Comparison of ENCODE assay signal across 9 cellular contexts in genomic region chr9:117705386-117705785, GRCh38. TPM values are rescaled to one million over a fixed set of nuclear protein-coding genes. Genes with fewer than 3 reads are reported as not detected.
DNase-seq lines count a peak whose midpoint lies in the region; ATAC-seq and TF ChIP-seq lines count a peak whose summit lies in the region.
"Had no signal": no experiment of that assay in that cellular context is flagged by ENCODE, and none has a peak within 500 bp of the region (broad histone marks: within the 10 kb centered on the region; RNA-seq: fewer than 3 reads in every experiment).

No MANE protein-coding gene starts in this region.

- H3K4me1 Mint-ChIP-seq in activated T-helper 17 cell treated with anti-CD3 and anti-CD28 coated beads, Interleukin-2, amount 50 U/mL, for 72 hours: no peaks in the 10 kb centered on the region

- H3K9me3 Mint-ChIP-seq in activated T-helper 17 cell treated with anti-CD3 and anti-CD28 coated beads, Interleukin-2, amount 50 U/mL, for 72 hours: no peaks in the 10 kb centered on the region

- H3K27ac Mint-ChIP-seq in activated T-helper 17 cell treated with anti-CD3 and anti-CD28 coated beads, Interleukin-2, amount 50 U/mL, for 72 hours: no peak overlapping the region

- peaks cover 15% of the 10 kb centered on the region for H3K27me3 Mint-ChIP-seq in activated T-helper 17 cell treated with anti-CD3 and anti-CD28 coated beads, Interleukin-2, amount 50 U/mL, for 72 hours

- no peaks in the 10 kb centered on the region for H3K36me3 Mint-ChIP-seq in activated T-helper 17 cell treated with anti-CD3 and anti-CD28 coated beads, Interleukin-2, amount 50 U/mL, for 72 hours (ENCODE audit: low read depth)

- H3K4me3 Mint-ChIP-seq in activated T-helper 17 cell treated with anti-CD3 and anti-CD28 coated beads, Interleukin-2, amount 50 U/mL, for 72 hours: no peak overlapping the region

- DNase-seq in Karpas-422 (no peak), caudate nucleus (lab: John Stamatoyannopoulos, UW) (no peak), thoracic aorta (ENCODE audit: low spot score) (no peak), kidney glomerular epithelial cell (lab: John Stamatoyannopoulos, UW) (no peak)
- DNase-seq: NCI-H1694 treated with DMSO at 0.1 percent for 48 hours, nucleus accumbens had no signal

- H3K9me3 ChIP-seq in Karpas-422 (ENCODE audit: low read length) (no peaks in the 10 kb centered on the region), mucosa of rectum (ENCODE audit: control insufficient read depth in 2 of 2, low read length in 2 of 2) (no peaks in the 10 kb centered on the region), thoracic aorta (no peaks in the 10 kb centered on the region)

- ATAC-seq in thoracic aorta (ENCODE audit: insufficient number of reproducible peaks, low FRiP score, low read depth) (no peak), GM19324 (IDR thresholded peaks at IDR 0.05; ENCODE audit: low FRiP score, unreplicated experiment) (no peak)
- ATAC-seq in activated T-helper 17 cell treated with anti-CD3 and anti-CD28 coated beads, Interleukin-2, amount 50 U/mL, for 72 hours (replicated peaks): no peak

- TF ChIP-seq CTCF in thoracic aorta (IDR thresholded peaks at IDR 0.05): no peak

- no peaks in the 10 kb centered on the region for H3K9me2 ChIP-seq in Karpas-422 (replicated peaks; ENCODE audit: insufficient read depth, low read length)

- H3K27me3 ChIP-seq in Karpas-422 (ENCODE audit: low read length) (no peaks in the 10 kb centered on the region), mucosa of rectum (ENCODE audit: control insufficient read depth in 2 of 2, insufficient read depth in 2 of 2, low read length in 2 of 2) (no peaks in the 10 kb centered on the region), thoracic aorta (replicated peaks; ENCODE audit: insufficient read depth) (no peaks in the 10 kb centered on the region)

- H3K27ac ChIP-seq in Karpas-422 (ENCODE audit: low read length) (no peak overlapping the region), caudate nucleus (ENCODE audit: low read depth, low read length) (peak overlapping the region; percentile 94), mucosa of rectum (ENCODE audit: low read depth in 2 of 2, low read length in 2 of 2) (peak overlapping the region; percentile 78 to 83), thoracic aorta (peak overlapping the region; percentile 83 to 88)

- peaks cover 26% of the 10 kb centered on the region for H3K4me1 ChIP-seq in Karpas-422 (ENCODE audit: low read length)
- H3K4me1 ChIP-seq in mucosa of rectum (ENCODE audit: control insufficient read depth in 2 of 2, insufficient read depth in 2 of 2, low read length in 2 of 2): peaks cover 5 to 10% of the 10 kb centered on the region in 2 donors
- H3K4me1 ChIP-seq in thoracic aorta (ENCODE audit: control insufficient read depth in 1 of 2, low read depth in 2 of 2): peaks cover 6 to 33% of the 10 kb centered on the region in 2 donors

- peak overlapping the region; percentile 74 for H3K4me2 ChIP-seq in Karpas-422 (ENCODE audit: low read depth, low read length, poor library complexity, severe bottlenecking)

- H4K20me1 ChIP-seq in Karpas-422 (ENCODE audit: insufficient read depth, low read depth, low read length): no peaks in the 10 kb centered on the region

- H2AFZ ChIP-seq in Karpas-422 (ENCODE audit: low read length): no peak overlapping the region

- H3K36me3 ChIP-seq in Karpas-422 (ENCODE audit: insufficient read depth, low read length) (no peaks in the 10 kb centered on the region), mucosa of rectum (ENCODE audit: control insufficient read depth in 2 of 2, insufficient read depth in 2 of 2, low read length in 2 of 2) (no peaks in the 10 kb centered on the region), thoracic aorta (peaks cover 7% of the 10 kb centered on the region)

- H3K4me3 ChIP-seq in Karpas-422 (ENCODE audit: low read length) (no peak overlapping the region), mucosa of rectum (ENCODE audit: low read length in 2 of 2) (peak overlapping the region; percentile 57 to 74), thoracic aorta (peak overlapping the region; percentile 71)

- H3K9ac ChIP-seq in Karpas-422 (ENCODE audit: low read length): no peak overlapping the region
- peak overlapping the region; percentile 36 to 68 for H3K9ac ChIP-seq in mucosa of rectum (ENCODE audit: low read depth in 1 of 2, low read length in 2 of 2)

- no peaks in the 10 kb centered on the region for H3K79me2 ChIP-seq in Karpas-422 (ENCODE audit: low read length)

RNA-seq across cellular contexts. Expression of gene TLR4, which starts 1.2 kb away (rescaled TPM):
- 5.8 and 7.3 TPM in 2 replicates for total RNA-seq in Karpas-422 (2014; rRNA removed; shearing (Covaris generic); ENCODE audit: low replicate concordance)
- total RNA-seq in thoracic aorta: 10 to 100 TPM; 78.2 to 94.5 TPM
- not detected for total RNA-seq in activated T-helper 17 cell treated with anti-CD3 and anti-CD28 coated beads, Interleukin-2, amount 50 U/mL, for 72 hours
